18 cellular contexts compared by ENCODE assay signal in genomic region chr2:43473767-43474166, GRCh38.
A peak's percentile ranks its signal among the peaks of the same experiment; 100 is the strongest.
DNase-seq lines count a peak whose midpoint lies in the region; FAIRE-seq and TF ChIP-seq lines count a peak whose summit lies in the region.
"Had no signal": no experiment of that assay in that cellular context is flagged by ENCODE, and none has a peak within 500 bp of the region (broad histone marks: within the 10 kb centered on the region; RNA-seq: fewer than 3 reads in every experiment).

No MANE protein-coding gene starts in this region.

- no peaks in the 10 kb centered on the region for H3K9me3 ChIP-seq in neural progenitor cell (ENCODE audit: low read depth)
- H3K9me3 ChIP-seq: BLaER1 treated with 17β-estradiol and CSF1 and Interleukin-3, amounts not matched to agents 10 nM and 100 nM had no signal

- H3K9ac ChIP-seq in neural progenitor cell, result no peak overlapping the region
- H3K9ac ChIP-seq: BLaER1 treated with 17β-estradiol and CSF1 and Interleukin-3, amounts not matched to agents 10 nM and 100 nM had no signal

- FAIRE-seq in HTR-8/SVneo (lab: Jason Lieb, UNC), result peak; percentile 13
- FAIRE-seq: GM12878, H1 had no signal

- H2AFZ ChIP-seq in neural progenitor cell (replicated peaks), result no peak overlapping the region

- H4K20me1 ChIP-seq in neural progenitor cell (ENCODE audit: low read depth), result no peaks in the 10 kb centered on the region
- H4K20me1 ChIP-seq: BLaER1 treated with 17β-estradiol and CSF1 and Interleukin-3, amounts not matched to agents 10 nM and 100 nM had no signal

- TF ChIP-seq CTCF in endothelial cell (IDR thresholded peaks at IDR 0.05; ENCODE audit: unreplicated experiment) (no peak), nephron (IDR thresholded peaks at IDR 0.05; ENCODE audit: unreplicated experiment in 3 of 3) (no peak), type B pancreatic cell (conservative IDR thresholded peaks at IDR 0.05) (no peak), neural progenitor cell (IDR thresholded peaks at IDR 0.05) (no peak)

- H3K4me1 Mint-ChIP-seq in endothelial cell (ENCODE audit: unreplicated experiment) (peaks cover 17% of the 10 kb centered on the region), nephron (peaks cover 53% of the 10 kb centered on the region), type B pancreatic cell (ENCODE audit: unreplicated experiment) (peaks cover 42% of the 10 kb centered on the region), neural progenitor cell (no peaks in the 10 kb centered on the region)
- H3K4me1 Mint-ChIP-seq: B cell had no signal

- H3K27ac ChIP-seq in neural progenitor cell, result no peak overlapping the region
- H3K27ac ChIP-seq: BLaER1 treated with 17β-estradiol and CSF1 and Interleukin-3, amounts not matched to agents 10 nM and 100 nM had no signal

- H3K79me2 ChIP-seq in neural progenitor cell (ENCODE audit: low read depth), result no peaks in the 10 kb centered on the region

- H3K9me3 Mint-ChIP-seq in endothelial cell (ENCODE audit: unreplicated experiment) (no peaks in the 10 kb centered on the region), nephron (no peaks in the 10 kb centered on the region), type B pancreatic cell (peaks cover 4% of the 10 kb centered on the region), neural progenitor cell (no peaks in the 10 kb centered on the region)
- H3K9me3 Mint-ChIP-seq: CD8-positive, alpha-beta T cell; H9 had no signal

- DNase-seq in HTR-8/SVneo (ENCODE audit: insufficient read length, low spot score) (no peak), endothelial cell (ENCODE audit: low spot score) (no peak), type B pancreatic cell (ENCODE audit: extremely low spot score, unreplicated experiment) (no peak), NCI-H526 (lab: John Stamatoyannopoulos, UW) (no peak), ureter (ENCODE audit: low spot score) (no peak), neural progenitor cell (ENCODE audit: low spot score) (no peak)
- DNase-seq: 8988T; Calu3; CD8-positive, alpha-beta T cell; DMS53; DND-41; EL; H9 had no signal

- H3K4me3 Mint-ChIP-seq in endothelial cell (ENCODE audit: unreplicated experiment) (no peak overlapping the region), nephron (no peak overlapping the region), type B pancreatic cell (no peak overlapping the region), neural progenitor cell (no peak overlapping the region)
- H3K4me3 Mint-ChIP-seq: B cell; CD8-positive, alpha-beta T cell; H9 had no signal

- no peaks in the 10 kb centered on the region for H3K36me3 ChIP-seq in neural progenitor cell

- H3K4me2 ChIP-seq in neural progenitor cell, result no peak overlapping the region
- H3K4me2 ChIP-seq: BLaER1 treated with 17β-estradiol and CSF1 and Interleukin-3, amounts not matched to agents 10 nM and 100 nM had no signal

- no peak overlapping the region for H3K4me3 ChIP-seq in neural progenitor cell
- H3K4me3 ChIP-seq: BLaER1 treated with 17β-estradiol and CSF1 and Interleukin-3, amounts not matched to agents 10 nM and 100 nM; GM12878 had no signal

- no peaks in the 10 kb centered on the region for H3F3A ChIP-seq in neural progenitor cell (ENCODE audit: low read depth)

- H3K36me3 Mint-ChIP-seq in endothelial cell (ENCODE audit: low read depth, unreplicated experiment) (no peaks in the 10 kb centered on the region), nephron (ENCODE audit: low read depth) (peaks cover 8% of the 10 kb centered on the region), type B pancreatic cell (peaks cover 25% of the 10 kb centered on the region), neural progenitor cell (peaks cover 3% of the 10 kb centered on the region)

- H3K27me3 Mint-ChIP-seq in endothelial cell (ENCODE audit: unreplicated experiment) (peaks cover 3% of the 10 kb centered on the region), nephron (ENCODE audit: low read depth) (no peaks in the 10 kb centered on the region), type B pancreatic cell (no peaks in the 10 kb centered on the region), neural progenitor cell (ENCODE audit: insufficient read depth, low read depth) (no peaks in the 10 kb centered on the region)
- H3K27me3 Mint-ChIP-seq: B cell had no signal

- H3K27ac Mint-ChIP-seq in endothelial cell (ENCODE audit: unreplicated experiment) (peak overlapping the region; percentile 6), nephron (peak overlapping the region; percentile 39 to 61 (median 58)), type B pancreatic cell (peak overlapping the region; percentile 3), neural progenitor cell (no peak overlapping the region)
- H3K27ac Mint-ChIP-seq: B cell; CD8-positive, alpha-beta T cell; H9 had no signal

- H3K27me3 ChIP-seq in neural progenitor cell, result no peaks in the 10 kb centered on the region
- H3K27me3 ChIP-seq: BLaER1 treated with 17β-estradiol and CSF1 and Interleukin-3, amounts not matched to agents 10 nM and 100 nM had no signal

- no peaks in the 10 kb centered on the region for H3K4me1 ChIP-seq in neural progenitor cell
